In genomic region chr5:6780802-6781391, GRCh38 we compare ENCODE assay signal across 1 cellular context.
TF ChIP-seq lines count a peak whose summit lies in the region.

No MANE protein-coding gene starts in this region.

TF ChIP-seq in GM23338, 12 proteins besides CTCF, POLR2A, EP300 and RAD21 (continued from another document):
- TF ChIP-seq, protein P1, sequence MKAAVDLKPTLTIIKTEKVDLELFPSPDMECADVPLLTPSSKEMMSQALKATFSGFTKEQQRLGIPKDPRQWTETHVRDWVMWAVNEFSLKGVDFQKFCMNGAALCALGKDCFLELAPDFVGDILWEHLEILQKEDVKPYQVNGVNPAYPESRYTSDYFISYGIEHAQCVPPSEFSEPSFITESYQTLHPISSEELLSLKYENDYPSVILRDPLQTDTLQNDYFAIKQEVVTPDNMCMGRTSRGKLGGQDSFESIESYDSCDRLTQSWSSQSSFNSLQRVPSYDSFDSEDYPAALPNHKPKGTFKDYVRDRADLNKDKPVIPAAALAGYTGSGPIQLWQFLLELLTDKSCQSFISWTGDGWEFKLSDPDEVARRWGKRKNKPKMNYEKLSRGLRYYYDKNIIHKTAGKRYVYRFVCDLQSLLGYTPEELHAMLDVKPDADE (IDR thresholded peaks at IDR 0.05), result no peak
- TF ChIP-seq ZNF331 (CRISPR knock-in tag; IDR thresholded peaks at IDR 0.05; ENCODE audit: low read depth), result no peak
- no peak for TF ChIP-seq POLR2AphosphoS5 (IDR thresholded peaks at IDR 0.05; ENCODE audit: low read depth)
- no peak for TF ChIP-seq STAT1 (IDR thresholded peaks at IDR 0.05; ENCODE audit: unreplicated experiment)
- TF ChIP-seq, protein P2, sequence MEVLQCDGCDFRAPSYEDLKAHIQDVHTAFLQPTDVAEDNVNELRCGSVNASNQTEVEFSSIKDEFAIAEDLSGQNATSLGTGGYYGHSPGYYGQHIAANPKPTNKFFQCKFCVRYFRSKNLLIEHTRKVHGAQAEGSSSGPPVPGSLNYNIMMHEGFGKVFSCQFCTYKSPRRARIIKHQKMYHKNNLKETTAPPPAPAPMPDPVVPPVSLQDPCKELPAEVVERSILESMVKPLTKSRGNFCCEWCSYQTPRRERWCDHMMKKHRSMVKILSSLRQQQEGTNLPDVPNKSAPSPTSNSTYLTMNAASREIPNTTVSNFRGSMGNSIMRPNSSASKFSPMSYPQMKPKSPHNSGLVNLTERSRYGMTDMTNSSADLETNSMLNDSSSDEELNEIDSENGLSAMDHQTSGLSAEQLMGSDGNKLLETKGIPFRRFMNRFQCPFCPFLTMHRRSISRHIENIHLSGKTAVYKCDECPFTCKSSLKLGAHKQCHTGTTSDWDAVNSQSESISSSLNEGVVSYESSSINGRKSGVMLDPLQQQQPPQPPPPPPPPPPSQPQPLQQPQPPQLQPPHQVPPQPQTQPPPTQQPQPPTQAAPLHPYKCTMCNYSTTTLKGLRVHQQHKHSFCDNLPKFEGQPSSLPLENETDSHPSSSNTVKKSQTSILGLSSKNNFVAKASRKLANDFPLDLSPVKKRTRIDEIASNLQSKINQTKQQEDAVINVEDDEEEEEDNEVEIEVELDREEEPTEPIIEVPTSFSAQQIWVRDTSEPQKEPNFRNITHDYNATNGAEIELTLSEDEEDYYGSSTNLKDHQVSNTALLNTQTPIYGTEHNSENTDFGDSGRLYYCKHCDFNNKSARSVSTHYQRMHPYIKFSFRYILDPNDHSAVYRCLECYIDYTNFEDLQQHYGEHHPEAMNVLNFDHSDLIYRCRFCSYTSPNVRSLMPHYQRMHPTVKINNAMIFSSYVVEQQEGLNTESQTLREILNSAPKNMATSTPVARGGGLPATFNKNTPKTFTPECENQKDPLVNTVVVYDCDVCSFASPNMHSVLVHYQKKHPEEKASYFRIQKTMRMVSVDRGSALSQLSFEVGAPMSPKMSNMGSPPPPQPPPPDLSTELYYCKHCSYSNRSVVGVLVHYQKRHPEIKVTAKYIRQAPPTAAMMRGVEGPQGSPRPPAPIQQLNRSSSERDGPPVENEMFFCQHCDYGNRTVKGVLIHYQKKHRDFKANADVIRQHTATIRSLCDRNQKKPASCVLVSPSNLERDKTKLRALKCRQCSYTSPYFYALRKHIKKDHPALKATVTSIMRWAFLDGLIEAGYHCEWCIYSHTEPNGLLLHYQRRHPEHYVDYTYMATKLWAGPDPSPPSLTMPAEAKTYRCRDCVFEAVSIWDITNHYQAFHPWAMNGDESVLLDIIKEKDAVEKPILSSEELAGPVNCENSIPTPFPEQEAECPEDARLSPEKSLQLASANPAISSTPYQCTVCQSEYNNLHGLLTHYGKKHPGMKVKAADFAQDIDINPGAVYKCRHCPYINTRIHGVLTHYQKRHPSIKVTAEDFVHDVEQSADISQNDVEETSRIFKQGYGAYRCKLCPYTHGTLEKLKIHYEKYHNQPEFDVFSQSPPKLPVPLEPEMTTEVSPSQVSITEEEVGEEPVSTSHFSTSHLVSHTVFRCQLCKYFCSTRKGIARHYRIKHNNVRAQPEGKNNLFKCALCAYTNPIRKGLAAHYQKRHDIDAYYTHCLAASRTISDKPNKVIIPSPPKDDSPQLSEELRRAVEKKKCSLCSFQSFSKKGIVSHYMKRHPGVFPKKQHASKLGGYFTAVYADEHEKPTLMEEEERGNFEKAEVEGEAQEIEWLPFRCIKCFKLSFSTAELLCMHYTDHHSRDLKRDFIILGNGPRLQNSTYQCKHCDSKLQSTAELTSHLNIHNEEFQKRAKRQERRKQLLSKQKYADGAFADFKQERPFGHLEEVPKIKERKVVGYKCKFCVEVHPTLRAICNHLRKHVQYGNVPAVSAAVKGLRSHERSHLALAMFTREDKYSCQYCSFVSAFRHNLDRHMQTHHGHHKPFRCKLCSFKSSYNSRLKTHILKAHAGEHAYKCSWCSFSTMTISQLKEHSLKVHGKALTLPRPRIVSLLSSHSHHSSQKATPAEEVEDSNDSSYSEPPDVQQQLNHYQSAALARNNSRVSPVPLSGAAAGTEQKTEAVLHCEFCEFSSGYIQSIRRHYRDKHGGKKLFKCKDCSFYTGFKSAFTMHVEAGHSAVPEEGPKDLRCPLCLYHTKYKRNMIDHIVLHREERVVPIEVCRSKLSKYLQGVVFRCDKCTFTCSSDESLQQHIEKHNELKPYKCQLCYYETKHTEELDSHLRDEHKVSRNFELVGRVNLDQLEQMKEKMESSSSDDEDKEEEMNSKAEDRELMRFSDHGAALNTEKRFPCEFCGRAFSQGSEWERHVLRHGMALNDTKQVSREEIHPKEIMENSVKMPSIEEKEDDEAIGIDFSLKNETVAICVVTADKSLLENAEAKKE (CRISPR knock-in tag; IDR thresholded peaks at IDR 0.05), result no peak
- TF ChIP-seq EZH2 (IDR thresholded peaks at IDR 0.05; ENCODE audit: low read depth, unreplicated experiment), result no peak
- no peak for TF ChIP-seq NANOG (IDR thresholded peaks at IDR 0.05; ENCODE audit: borderline replicate concordance)
- TF ChIP-seq JUNB (IDR thresholded peaks at IDR 0.05; ENCODE audit: unreplicated experiment), result no peak
